Comparison of ENCODE assay signal across 8 cellular contexts in the genomic region with DNA sequence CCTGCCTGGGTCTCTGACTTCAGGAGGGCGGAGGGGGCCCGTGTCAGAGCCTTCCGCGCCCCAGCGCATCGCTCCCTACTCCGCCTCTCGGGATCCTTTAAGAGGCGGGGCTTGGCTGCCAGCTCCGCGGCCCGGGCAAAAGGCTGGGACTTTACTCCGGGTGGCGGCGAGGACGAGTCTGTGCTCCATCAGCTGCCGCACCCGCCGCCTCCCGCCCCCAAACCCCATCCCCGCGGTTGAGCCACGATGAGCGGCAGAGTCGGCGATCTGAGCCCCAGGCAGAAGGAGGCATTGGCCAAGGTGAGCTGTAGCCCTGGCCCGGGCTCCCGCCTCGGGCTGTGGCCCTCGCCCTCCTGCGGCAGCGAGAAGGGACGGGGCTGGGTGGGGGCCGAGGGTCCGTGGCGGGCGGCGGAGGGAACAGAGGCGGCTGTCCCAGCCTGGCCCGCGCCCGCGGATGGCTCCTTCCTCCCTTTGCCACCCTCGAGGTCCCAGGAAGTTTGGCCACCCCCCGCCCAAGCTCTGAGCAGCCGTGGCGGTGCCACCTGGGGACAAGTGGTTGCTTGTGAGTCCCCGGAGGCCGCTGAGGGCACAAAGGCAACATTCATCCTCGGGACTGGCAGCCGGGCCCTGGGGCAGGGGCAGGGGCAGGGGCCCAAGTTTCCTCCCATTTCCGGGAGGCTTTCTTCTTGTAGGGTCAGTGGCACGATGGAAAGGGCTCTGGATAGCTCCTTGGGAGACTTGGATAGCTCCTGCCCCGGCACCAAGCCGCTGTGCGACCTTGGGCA. TPM values are rescaled to one million over a fixed set of nuclear protein-coding genes. Genes with fewer than 3 reads are reported as not detected.
DNase-seq lines count a peak whose midpoint lies in the region; ATAC-seq, FAIRE-seq and TF ChIP-seq lines count a peak whose summit lies in the region.

A gene (plus strand): TSS at position 148 of the 785 bp plus-strand sequence. CDS start 99 bp downstream, at position 247.

- intact Hi-C loops in kidney (cut with DNase I): no loop called here

- H3K9ac ChIP-seq in kidney (ENCODE audit: low read length in 2 of 2): peak within 1 kb of the TSS; percentile 19 to 58

- H3K36me3 ChIP-seq in MG63: no peaks in the 10 kb centered on the region
- H3K36me3 ChIP-seq in kidney (ENCODE audit: control insufficient read depth in 1 of 2, insufficient read depth in 2 of 2, low read length in 2 of 2): no peaks in the 10 kb centered on the region

- no peak for FAIRE-seq in kidney (lab: Jason Lieb, UNC)

- peak; percentile 24 for DNase-seq in DMS79 treated with DMSO at 0.1 percent for 48 hours (lab: John Stamatoyannopoulos, UW)
- peak; percentile 73 for DNase-seq in MG63
- peak; percentile 61 to 63 for DNase-seq in activated CD4-positive, alpha-beta T cell treated with anti-CD3 and anti-CD28 coated beads for 4 hours
- DNase-seq in cerebellum (ENCODE audit: low spot score): peak; percentile 90
- DNase-seq in kidney: peak; percentile 86
- peak; percentile 33 to 66 for DNase-seq in stimulated activated CD4-positive, alpha-beta T cell treated with anti-CD3 and anti-CD28 coated beads, Interleukin-12 subunit alpha, Interleukin-12 subunit beta, amount 100 ng/mL, for 24 hours (ENCODE audit: low read depth in 2 of 2)

- ATAC-seq in GM19023 (IDR thresholded peaks at IDR 0.05; ENCODE audit: unreplicated experiment): no peak
- no peak for ATAC-seq in HG03097 (IDR thresholded peaks at IDR 0.05; ENCODE audit: low FRiP score, unreplicated experiment)

- H3K9me3 ChIP-seq in MG63: no peaks in the 10 kb centered on the region
- H3K9me3 ChIP-seq in kidney (ENCODE audit: control insufficient read depth in 1 of 2, low read length in 2 of 2): no peaks in the 10 kb centered on the region

- TF ChIP-seq CTCF in kidney (IDR thresholded peaks at IDR 0.05; ENCODE audit: borderline replicate concordance, extremely low read depth, insufficient read depth): no peak

- H3K27me3 ChIP-seq in MG63: no peaks in the 10 kb centered on the region

- H3K27ac ChIP-seq in kidney (ENCODE audit: low read depth in 2 of 2, low read length in 2 of 2): peak within 1 kb of the TSS in 1 of 2 donors; percentile 22

- H3K4me3 ChIP-seq in MG63 (peak within 1 kb of the TSS; percentile 75), kidney (ENCODE audit: low read length in 2 of 2) (peak within 1 kb of the TSS; percentile 41 to 62)

- peaks cover 16 to 19% of the 10 kb centered on the region in 2 donors for H3K4me1 ChIP-seq in kidney (ENCODE audit: control insufficient read depth in 1 of 2, insufficient read depth in 1 of 2, low read depth in 1 of 2, low read length in 2 of 2)

RNA-seq across cellular contexts. Expression of the gene that starts here (rescaled TPM):
- 16.3 and 30.2 TPM in 2 replicates for total RNA-seq in MG63 (2014; rRNA removed; shearing (Covaris generic); ENCODE audit: low replicate concordance)
- total RNA-seq in cerebellum: 5.5 TPM
- 13.5 TPM for total RNA-seq in kidney
- polyA plus RNA-seq in kidney (ENCODE audit: insufficient read depth, low read depth, low replicate concordance): 17.3 TPM

Comparison
In these comparisons a context has a peak if more than half of its experiments do, and no peak if none do; other contexts are left out.
1. DNase-seq: peak in every context shown above with its lines; median percentile 90 in cerebellum; 86 in kidney; 73 in MG63; 62 in activated CD4-positive, alpha-beta T cell treated with anti-CD3 and anti-CD28 coated beads for 4 hours; 50 in stimulated activated CD4-positive, alpha-beta T cell treated with anti-CD3 and anti-CD28 coated beads, Interleukin-12 subunit alpha, Interleukin-12 subunit beta, amount 100 ng/mL, for 24 hours; 24 in DMS79 treated with DMSO at 0.1 percent for 48 hours.